15 cellular contexts compared by ENCODE assay signal in genomic region chr13:40692946-40693345, GRCh38. TPM values are rescaled to one million over a fixed set of nuclear protein-coding genes. Genes with fewer than 3 reads are reported as not detected.
DNase-seq lines count a peak whose midpoint lies in the region; ATAC-seq and TF ChIP-seq lines count a peak whose summit lies in the region.
"Had no signal": no experiment of that assay in that cellular context is flagged by ENCODE, and none has a peak within 500 bp of the region (broad histone marks: within the 10 kb centered on the region; RNA-seq: fewer than 3 reads in every experiment).

No MANE protein-coding gene starts in this region.

- no peaks in the 10 kb centered on the region for H3K36me3 Mint-ChIP-seq in activated B cell treated with CpG ODN at 0.5 μM for 24 hours (ENCODE audit: low read depth)
- no peaks in the 10 kb centered on the region for H3K36me3 Mint-ChIP-seq in T-cell
- H3K36me3 Mint-ChIP-seq in activated naive CD4-positive, alpha-beta T cell treated with anti-CD3 and anti-CD28 coated beads, Interleukin-2, amount 50 U/mL, for 72 hours: no peaks in the 10 kb centered on the region
- H3K36me3 Mint-ChIP-seq: naive thymus-derived CD8-positive, alpha-beta T cell; stimulated activated effector memory CD8-positive, alpha-beta T cell treated with anti-CD3 and anti-CD28 coated beads, Interleukin-12 subunit alpha, Interleukin-12 subunit beta, amount 100 ng/mL, for 72 hours had no signal

- H3K27ac Mint-ChIP-seq in activated B cell treated with CpG ODN at 0.5 μM for 24 hours (no peak overlapping the region), T-cell (no peak overlapping the region)
- H3K27ac Mint-ChIP-seq in activated naive CD4-positive, alpha-beta T cell treated with anti-CD3 and anti-CD28 coated beads, Interleukin-2, amount 50 U/mL, for 72 hours: no peak overlapping the region
- H3K27ac Mint-ChIP-seq: effector memory CD8-positive, alpha-beta T cell; naive thymus-derived CD8-positive, alpha-beta T cell; stimulated activated effector memory CD8-positive, alpha-beta T cell treated with anti-CD3 and anti-CD28 coated beads, Interleukin-12 subunit alpha, Interleukin-12 subunit beta, amount 100 ng/mL, for 72 hours had no signal

- no peak overlapping the region for H3K4me3 Mint-ChIP-seq in activated B cell treated with CpG ODN at 0.5 μM for 24 hours
- no peak overlapping the region for H3K4me3 Mint-ChIP-seq in T-cell
- H3K4me3 Mint-ChIP-seq: effector memory CD8-positive, alpha-beta T cell; naive thymus-derived CD8-positive, alpha-beta T cell; stimulated activated effector memory CD8-positive, alpha-beta T cell treated with anti-CD3 and anti-CD28 coated beads, Interleukin-12 subunit alpha, Interleukin-12 subunit beta, amount 100 ng/mL, for 72 hours had no signal

- POLR2A ChIA-PET in activated B cell treated with CpG ODN at 0.5 μM for 24 hours (lab: Charles Lee) (no interaction called here), T-cell (lab: Charles Lee) (no interaction called here)

- H3K9me3 Mint-ChIP-seq in activated B cell treated with CpG ODN at 0.5 μM for 24 hours: no peaks in the 10 kb centered on the region
- no peaks in the 10 kb centered on the region for H3K9me3 Mint-ChIP-seq in T-cell
- H3K9me3 Mint-ChIP-seq in activated naive CD4-positive, alpha-beta T cell treated with anti-CD3 and anti-CD28 coated beads, Interleukin-2, amount 50 U/mL, for 72 hours: no peaks in the 10 kb centered on the region
- H3K9me3 Mint-ChIP-seq: effector memory CD8-positive, alpha-beta T cell; naive thymus-derived CD8-positive, alpha-beta T cell; stimulated activated effector memory CD8-positive, alpha-beta T cell treated with anti-CD3 and anti-CD28 coated beads, Interleukin-12 subunit alpha, Interleukin-12 subunit beta, amount 100 ng/mL, for 72 hours had no signal

- peak; percentile 57 for ATAC-seq in GM21529 (IDR thresholded peaks at IDR 0.05; ENCODE audit: unreplicated experiment)
- peak; percentile 67 for ATAC-seq in HG03378 (IDR thresholded peaks at IDR 0.05; ENCODE audit: unreplicated experiment)
- ATAC-seq in activated B cell treated with CpG ODN at 0.5 μM for 24 hours (ENCODE audit: low read depth): peak; percentile 45
- ATAC-seq in T-cell (replicated peaks in 1 of 4): no peak
- ATAC-seq in activated naive CD4-positive, alpha-beta T cell treated with anti-CD3 and anti-CD28 coated beads, Interleukin-2, amount 50 U/mL, for 72 hours: no peak
- ATAC-seq: effector memory CD8-positive, alpha-beta T cell; naive thymus-derived CD8-positive, alpha-beta T cell; stimulated activated effector memory CD8-positive, alpha-beta T cell treated with anti-CD3 and anti-CD28 coated beads, Interleukin-12 subunit alpha, Interleukin-12 subunit beta, amount 100 ng/mL, for 72 hours had no signal

- H3K4me1 Mint-ChIP-seq in activated B cell treated with CpG ODN at 0.5 μM for 24 hours (peaks cover 19% of the 10 kb centered on the region), T-cell (no peaks in the 10 kb centered on the region)
- H3K4me1 Mint-ChIP-seq: naive thymus-derived CD8-positive, alpha-beta T cell; stimulated activated effector memory CD8-positive, alpha-beta T cell treated with anti-CD3 and anti-CD28 coated beads, Interleukin-12 subunit alpha, Interleukin-12 subunit beta, amount 100 ng/mL, for 72 hours had no signal

- H3K27me3 Mint-ChIP-seq in activated B cell treated with CpG ODN at 0.5 μM for 24 hours: no peaks in the 10 kb centered on the region
- H3K27me3 Mint-ChIP-seq in T-cell: no peaks in the 10 kb centered on the region
- H3K27me3 Mint-ChIP-seq: effector memory CD8-positive, alpha-beta T cell; naive thymus-derived CD8-positive, alpha-beta T cell had no signal

- no peak for TF ChIP-seq CTCF in activated B cell treated with CpG ODN at 0.5 μM for 24 hours (IDR thresholded peaks at IDR 0.05)

- intact Hi-C loops in activated B cell treated with CpG ODN at 0.5 μM for 24 hours (cut with micrococcal nuclease): no loop called here

- CTCF ChIA-PET in activated B cell treated with CpG ODN at 0.5 μM for 24 hours (lab: Charles Lee): interaction anchor here (1.5 kb wide), 1 partner anchor 10 kb away, joined by 5 read pairs; no protein-coding TSS in a partner anchor
- CTCF ChIA-PET in T-cell (lab: Charles Lee): no interaction called here

- peak; percentile 53 for DNase-seq in EL
- DNase-seq in activated B cell treated with CpG ODN at 0.5 μM for 24 hours: no peak
- no peak for DNase-seq in NCI-H1417 treated with DMSO at 0.1 percent for 48 hours (lab: John Stamatoyannopoulos, UW)
- DNase-seq in T-cell: no peak
- no peak for DNase-seq in activated naive CD4-positive, alpha-beta T cell treated with anti-CD3 and anti-CD28 coated beads, Interleukin-2, amount 50 U/mL, for 72 hours (ENCODE audit: low spot score in 2 of 2)
- DNase-seq in NCI-H187 (lab: John Stamatoyannopoulos, UW): no peak
- DNase-seq: effector memory CD8-positive, alpha-beta T cell; GF-D8; IMR-90; naive thymus-derived CD8-positive, alpha-beta T cell; NCI-H2171 treated with DMSO at 0.1 percent for 48 hours; stimulated activated CD4-positive, alpha-beta T cell treated with anti-CD3 and anti-CD28 coated beads, Interleukin-12 subunit alpha, Interleukin-12 subunit beta, amount 100 ng/mL, for 4 hours had no signal

RNA-seq across cellular contexts. Expression of gene FOXO1, which starts 26.5 kb away (rescaled TPM):
- total RNA-seq in activated B cell treated with CpG ODN at 0.5 μM for 24 hours: 47.5 and 50.4 TPM in 2 replicates
- total RNA-seq in T-cell: 10 to 100 TPM; 73.0 to 89.1 (median 84.5) TPM
- 10 to 100 TPM; 40.4 to 57.8 TPM for total RNA-seq in activated naive CD4-positive, alpha-beta T cell treated with anti-CD3 and anti-CD28 coated beads, Interleukin-2, amount 50 U/mL, for 72 hours

Comparison
In these comparisons a context has a peak if more than half of its experiments do, and no peak if none do; other contexts are left out.
1. ATAC-seq: peak in GM21529 (single experiment), HG03378 (single experiment) and activated B cell treated with CpG ODN at 0.5 μM for 24 hours (single experiment); none in T-cell (0 of 4) and activated naive CD4-positive, alpha-beta T cell treated with anti-CD3 and anti-CD28 coated beads, Interleukin-2, amount 50 U/mL, for 72 hours (0 of 2).